Comparison of ENCODE assay signal across 8 cellular contexts in the genomic region with DNA sequence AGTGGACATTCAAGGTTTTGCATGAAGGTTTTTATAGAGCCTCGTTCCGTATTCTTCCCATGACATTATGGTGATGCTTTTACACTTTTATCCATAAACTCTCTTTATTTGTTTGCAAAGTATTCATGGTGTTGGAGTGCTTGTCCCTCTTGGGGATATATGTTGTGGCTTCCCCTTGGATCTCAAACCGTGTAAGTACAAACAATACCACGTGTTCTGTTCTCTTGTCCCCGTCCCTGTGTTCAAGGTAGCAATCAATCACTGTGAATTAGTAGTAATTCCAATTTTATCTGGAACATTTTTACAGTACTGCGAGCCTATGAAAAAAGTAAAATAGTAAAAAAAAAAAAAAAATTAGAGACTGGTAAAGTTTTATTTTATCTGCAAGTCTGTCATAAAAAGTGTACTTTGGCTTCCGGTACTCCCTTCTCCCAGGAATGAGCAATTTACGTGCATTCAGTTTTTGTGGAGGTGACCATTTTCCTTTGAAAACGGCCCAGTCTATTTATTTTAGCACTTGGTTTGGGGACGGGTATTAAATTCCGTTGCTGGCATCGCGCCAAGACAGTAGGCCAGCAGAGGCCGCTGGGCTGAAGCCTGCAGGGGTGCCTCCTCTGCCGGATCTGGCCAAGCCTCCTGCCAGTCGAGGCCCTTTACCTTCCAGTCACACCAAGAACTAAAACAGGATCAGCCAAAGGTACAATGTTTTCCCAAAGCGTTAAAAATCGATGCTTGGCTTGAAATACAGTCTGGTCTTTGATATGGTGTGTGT.
A peak's percentile ranks its signal among the peaks of the same experiment; 100 is the strongest.
DNase-seq lines count a peak whose midpoint lies in the region; ATAC-seq, FAIRE-seq and TF ChIP-seq lines count a peak whose summit lies in the region.

No MANE protein-coding gene starts in this region.

- H3K4me2 ChIP-seq in PC-9 (peak overlapping the region; percentile 66), neuronal stem cell (ENCODE audit: insufficient read depth, low read length, poor library complexity, severe bottlenecking) (peak overlapping the region; percentile 43)

- no peak overlapping the region for H3K4ac ChIP-seq in neuronal stem cell (ENCODE audit: low read length)

- H3F3A ChIP-seq in PC-9 (ENCODE audit: insufficient read depth, low read depth): no peaks in the 10 kb centered on the region

- H3K27me3 ChIP-seq in HUES6 (ENCODE audit: control insufficient read depth, insufficient read depth, low read length) (no peaks in the 10 kb centered on the region), PC-9 (ENCODE audit: insufficient read depth, low read depth) (no peaks in the 10 kb centered on the region), adipocyte (replicated peaks; ENCODE audit: control insufficient read depth, insufficient read depth, low read length) (no peaks in the 10 kb centered on the region), neuronal stem cell (ENCODE audit: control insufficient read depth in 3 of 3, insufficient read depth in 3 of 3, low read depth in 1 of 3, low read length in 3 of 3) (peaks cover 0 to 11% (median 0%) of the 10 kb centered on the region in 3 experiments), uterus (peaks cover 0 to 6% of the 10 kb centered on the region in 2 donors)

- no peak overlapping the region for H4K8ac ChIP-seq in neuronal stem cell (ENCODE audit: low read depth, low read length)

- peak; percentile 17 for TF ChIP-seq CTCF in D721Med (IDR thresholded peaks at IDR 0.05; ENCODE audit: insufficient read depth, missing control alignments)
- no peak for TF ChIP-seq CTCF in PC-9 (conservative IDR thresholded peaks at IDR 0.05)
- TF ChIP-seq CTCF in uterus (IDR thresholded peaks at IDR 0.05): no peak

- no peaks in the 10 kb centered on the region for H3K79me2 ChIP-seq in PC-9 (ENCODE audit: low read depth)

- H2AK5ac ChIP-seq in neuronal stem cell (ENCODE audit: low read depth, low read length): no peak overlapping the region

- DNase-seq in D721Med (ENCODE audit: insufficient read length, low spot score): peak; percentile 64
- DNase-seq in PC-9: peak in 1 of 2 experiments; percentile 60
- peak; percentile 78 for DNase-seq in adipocyte (ENCODE audit: low read depth)
- DNase-seq in Right ventricle myocardium inferior (ENCODE audit: missing footprints): peak; percentile 85
- peak; percentile 54 for DNase-seq in neuronal stem cell (ENCODE audit: low spot score)
- peak; percentile 30 to 44 for DNase-seq in uterus

- H3K9ac ChIP-seq in HUES6 (ENCODE audit: low read length) (peak overlapping the region; percentile 2), adipocyte (ENCODE audit: low read length) (peak overlapping the region; percentile 7), neuronal stem cell (ENCODE audit: low read depth, low read length, poor library complexity) (no peak overlapping the region)

- no peak overlapping the region for H4K91ac ChIP-seq in neuronal stem cell (ENCODE audit: low read depth, low read length, poor library complexity)

- H2BK120ac ChIP-seq in neuronal stem cell (ENCODE audit: low read depth, low read length): no peak overlapping the region

- no peak overlapping the region for H3K23ac ChIP-seq in neuronal stem cell (ENCODE audit: low read depth, low read length, poor library complexity)

- H3K18ac ChIP-seq in neuronal stem cell (ENCODE audit: low read length): no peak overlapping the region

- H3K4me1 ChIP-seq in HUES6 (ENCODE audit: control insufficient read depth, insufficient read depth, low read length): no peaks in the 10 kb centered on the region
- H3K4me1 ChIP-seq in PC-9 (replicated peaks; ENCODE audit: insufficient read depth): 0 out of 2 replicates have a peak, but pooled peaks cover 4% of the 10 kb centered on the region
- H3K4me1 ChIP-seq in adipocyte (ENCODE audit: control insufficient read depth, insufficient read depth, low read length): peaks cover 7% of the 10 kb centered on the region
- no peaks in the 10 kb centered on the region for H3K4me1 ChIP-seq in neuronal stem cell (ENCODE audit: control insufficient read depth in 2 of 2, insufficient read depth in 1 of 2, low read depth in 1 of 2, low read length in 2 of 2)
- no peaks in the 10 kb centered on the region for H3K4me1 ChIP-seq in uterus

- POLR2A ChIA-PET in PC-9 (lab: Charles Lee; ENCODE audit: unreplicated experiment): no interaction called here

- H3K36me3 ChIP-seq in HUES6 (ENCODE audit: control insufficient read depth, insufficient read depth, low read length) (no peaks in the 10 kb centered on the region), PC-9 (ENCODE audit: low read depth) (no peaks in the 10 kb centered on the region), adipocyte (ENCODE audit: control insufficient read depth, insufficient read depth, low read length, severe bottlenecking) (no peaks in the 10 kb centered on the region), neuronal stem cell (replicated peaks in 1 of 2; ENCODE audit: control insufficient read depth in 2 of 2, insufficient read depth in 2 of 2, low read length in 2 of 2) (no peaks in the 10 kb centered on the region), uterus (no peaks in the 10 kb centered on the region)

- intact Hi-C loops in PC-9 (cut with micrococcal nuclease; ENCODE audit: unreplicated experiment): no loop called here
- intact Hi-C loops in Right ventricle myocardium inferior (cut with DNase I): no loop called here
- intact Hi-C loops in uterus (cut with DNase I; ENCODE audit: low total_unique reads): no loop called here

- peak; percentile 99 for FAIRE-seq in D721Med (lab: Jason Lieb, UNC)

- H2BK12ac ChIP-seq in neuronal stem cell (ENCODE audit: low read length): no peak overlapping the region

- H3K27ac ChIP-seq in HUES6 (ENCODE audit: low read depth, low read length): no peak overlapping the region
- H3K27ac ChIP-seq in PC-9: no peak overlapping the region
- no peak overlapping the region for H3K27ac ChIP-seq in neuronal stem cell (replicated peaks; ENCODE audit: low read length)
- no peak overlapping the region for H3K27ac ChIP-seq in uterus

- no TSS peak for BruUV-seq in PC-9 (replicated peaks; lab: Mats Ljungman, UMichigan)

- H3K9me3 ChIP-seq in HUES6 (ENCODE audit: control insufficient read depth, insufficient read depth, low read depth, low read length) (no peaks in the 10 kb centered on the region), PC-9 (ENCODE audit: insufficient read depth, low read depth) (no peaks in the 10 kb centered on the region; the same call in 1 of the 2 replicates), adipocyte (ENCODE audit: control insufficient read depth, low read length) (no peaks in the 10 kb centered on the region), neuronal stem cell (replicated peaks in 1 of 2; ENCODE audit: control insufficient read depth in 2 of 2, insufficient read depth in 1 of 2, low read depth in 1 of 2, low read length in 2 of 2) (no peaks in the 10 kb centered on the region), uterus (no peaks in the 10 kb centered on the region)

- no peak for TF ChIP-seq POLR2A in uterus (IDR thresholded peaks at IDR 0.05)

- CTCF ChIA-PET in PC-9 (lab: Charles Lee): no interaction called here

- H2BK15ac ChIP-seq in neuronal stem cell (ENCODE audit: low read length): no peak overlapping the region

- H3K4me3 ChIP-seq in HUES6 (ENCODE audit: low read depth, low read length): peak overlapping the region; percentile 52
- peak overlapping the region; percentile 44; the same call in 1 of the 2 replicates for H3K4me3 ChIP-seq in PC-9
- H3K4me3 ChIP-seq in adipocyte (ENCODE audit: low read length): peak overlapping the region; percentile 73
- peak overlapping the region; percentile 2 to 44 for H3K4me3 ChIP-seq in neuronal stem cell (ENCODE audit: low read length in 2 of 2)
- no peak overlapping the region for H3K4me3 ChIP-seq in uterus

- H2AFZ ChIP-seq in PC-9 (no peak overlapping the region), neuronal stem cell (ENCODE audit: low read length) (peak overlapping the region; percentile 85)

- peak; percentile 62 for ATAC-seq in Right ventricle myocardium inferior
- ATAC-seq in HG03139 (IDR thresholded peaks at IDR 0.05; ENCODE audit: unreplicated experiment): no peak

- no peak overlapping the region for H3K14ac ChIP-seq in neuronal stem cell (ENCODE audit: low read length)

- H2BK5ac ChIP-seq in neuronal stem cell (ENCODE audit: low read length): no peak overlapping the region

- no CpG with 5 or more reads among the region's 18 CpGs for WGBS in neuronal stem cell (ENCODE audit: extremely low coverage in 2 of 2, insufficient read length in 2 of 2, insufficient replicate concordance in 1 of 2), 2 donors

- H3K79me1 ChIP-seq in neuronal stem cell (ENCODE audit: low read depth, low read length): no peaks in the 10 kb centered on the region

- H4K20me1 ChIP-seq in PC-9 (ENCODE audit: insufficient read depth): no peaks in the 10 kb centered on the region

- H3K9me2 ChIP-seq in PC-9 (ENCODE audit: insufficient read depth): no peaks in the 10 kb centered on the region

Comparison
In these comparisons a context has a peak if more than half of its experiments do, and no peak if none do; other contexts are left out.
1. H3K4me3 ChIP-seq: peak in HUES6 (single experiment), PC-9 (single experiment), adipocyte (single experiment) and neuronal stem cell (2 of 2); none in uterus (0 of 2).